Comparison of ENCODE assay signal across 1 cellular context in the genomic region with DNA sequence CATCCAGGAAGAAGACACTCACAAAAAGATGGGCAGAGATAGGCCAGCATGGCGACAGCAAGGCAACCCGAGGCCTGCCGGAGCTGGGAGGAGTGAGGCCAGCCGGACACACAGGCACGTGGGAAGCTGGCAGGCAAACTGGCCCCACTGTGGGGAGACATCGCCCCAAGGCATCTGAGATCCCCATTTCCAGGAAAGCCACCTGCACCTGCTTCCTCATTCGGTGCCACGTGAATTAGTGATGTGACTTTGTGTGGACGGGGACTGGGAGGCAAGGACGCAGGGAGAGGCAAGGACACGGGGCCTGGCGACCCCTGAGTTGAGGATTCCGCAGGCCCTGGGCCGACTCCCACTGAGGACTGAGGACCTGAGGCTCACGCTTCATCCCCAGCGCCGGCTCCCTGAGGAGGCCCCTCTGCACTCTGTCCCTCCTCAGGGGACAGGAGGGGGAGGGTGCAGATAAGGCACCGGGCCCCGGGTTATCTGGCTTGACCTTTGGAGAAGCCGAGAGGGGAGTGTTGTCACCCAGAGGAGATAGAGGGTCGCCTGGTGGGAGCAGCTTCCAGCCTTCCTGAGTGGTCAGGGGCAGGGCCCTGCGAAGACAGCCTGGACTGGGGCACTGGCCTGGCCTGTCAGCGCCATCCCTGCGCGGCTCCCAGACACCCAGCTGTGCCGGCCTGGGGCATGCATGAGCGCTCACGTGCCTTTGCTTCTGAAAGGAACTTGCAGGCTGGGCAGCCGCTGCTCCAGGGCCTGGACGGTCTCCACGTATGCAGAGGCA.
TF ChIP-seq lines count a peak whose summit lies in the region.

No MANE protein-coding gene starts in this region.

TF ChIP-seq in HepG2, 621 proteins besides CTCF, POLR2A, EP300 and RAD21:
- no peak for TF ChIP-seq ZNF605 (CRISPR knock-in tag; IDR thresholded peaks at IDR 0.05)
- TF ChIP-seq, protein P1, sequence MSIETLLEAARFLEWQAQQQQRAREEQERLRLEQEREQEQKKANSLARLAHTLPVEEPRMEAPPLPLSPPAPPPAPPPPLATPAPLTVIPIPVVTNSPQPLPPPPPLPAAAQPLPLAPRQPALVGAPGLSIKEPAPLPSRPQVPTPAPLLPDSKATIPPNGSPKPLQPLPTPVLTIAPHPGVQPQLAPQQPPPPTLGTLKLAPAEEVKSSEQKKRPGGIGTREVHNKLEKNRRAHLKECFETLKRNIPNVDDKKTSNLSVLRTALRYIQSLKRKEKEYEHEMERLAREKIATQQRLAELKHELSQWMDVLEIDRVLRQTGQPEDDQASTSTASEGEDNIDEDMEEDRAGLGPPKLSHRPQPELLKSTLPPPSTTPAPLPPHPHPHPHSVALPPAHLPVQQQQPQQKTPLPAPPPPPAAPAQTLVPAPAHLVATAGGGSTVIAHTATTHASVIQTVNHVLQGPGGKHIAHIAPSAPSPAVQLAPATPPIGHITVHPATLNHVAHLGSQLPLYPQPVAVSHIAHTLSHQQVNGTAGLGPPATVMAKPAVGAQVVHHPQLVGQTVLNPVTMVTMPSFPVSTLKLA (IDR thresholded peaks at IDR 0.05) = 0 out of 2 replicates have a peak, but pooled peaks have one; percentile 22
